Comparison of ENCODE assay signal across 2 cellular contexts in the genomic region with DNA sequence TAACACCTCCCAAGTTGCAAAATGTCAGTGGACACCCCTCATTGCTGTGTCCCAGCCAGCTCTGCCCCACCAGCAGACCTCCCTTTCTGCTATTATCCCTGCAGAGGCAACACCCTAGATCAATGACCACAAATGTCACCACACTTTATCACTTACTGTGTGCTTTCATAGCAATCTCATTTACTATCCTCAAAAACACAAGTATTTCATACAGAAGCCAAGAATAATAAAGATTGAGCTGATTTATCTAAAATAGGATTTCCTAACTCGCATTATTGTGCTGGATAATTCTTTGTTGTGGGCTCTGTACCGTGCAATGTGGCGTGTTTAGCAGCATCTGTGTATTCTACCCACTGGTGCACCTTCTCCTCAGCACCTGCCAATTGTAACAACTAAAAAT.
TF ChIP-seq lines count a peak whose summit lies in the region.

No MANE protein-coding gene starts in this region.

TF ChIP-seq in GM23338, 12 proteins besides CTCF, POLR2A, EP300 and RAD21 (continues in another document):
- TF ChIP-seq, protein P1, sequence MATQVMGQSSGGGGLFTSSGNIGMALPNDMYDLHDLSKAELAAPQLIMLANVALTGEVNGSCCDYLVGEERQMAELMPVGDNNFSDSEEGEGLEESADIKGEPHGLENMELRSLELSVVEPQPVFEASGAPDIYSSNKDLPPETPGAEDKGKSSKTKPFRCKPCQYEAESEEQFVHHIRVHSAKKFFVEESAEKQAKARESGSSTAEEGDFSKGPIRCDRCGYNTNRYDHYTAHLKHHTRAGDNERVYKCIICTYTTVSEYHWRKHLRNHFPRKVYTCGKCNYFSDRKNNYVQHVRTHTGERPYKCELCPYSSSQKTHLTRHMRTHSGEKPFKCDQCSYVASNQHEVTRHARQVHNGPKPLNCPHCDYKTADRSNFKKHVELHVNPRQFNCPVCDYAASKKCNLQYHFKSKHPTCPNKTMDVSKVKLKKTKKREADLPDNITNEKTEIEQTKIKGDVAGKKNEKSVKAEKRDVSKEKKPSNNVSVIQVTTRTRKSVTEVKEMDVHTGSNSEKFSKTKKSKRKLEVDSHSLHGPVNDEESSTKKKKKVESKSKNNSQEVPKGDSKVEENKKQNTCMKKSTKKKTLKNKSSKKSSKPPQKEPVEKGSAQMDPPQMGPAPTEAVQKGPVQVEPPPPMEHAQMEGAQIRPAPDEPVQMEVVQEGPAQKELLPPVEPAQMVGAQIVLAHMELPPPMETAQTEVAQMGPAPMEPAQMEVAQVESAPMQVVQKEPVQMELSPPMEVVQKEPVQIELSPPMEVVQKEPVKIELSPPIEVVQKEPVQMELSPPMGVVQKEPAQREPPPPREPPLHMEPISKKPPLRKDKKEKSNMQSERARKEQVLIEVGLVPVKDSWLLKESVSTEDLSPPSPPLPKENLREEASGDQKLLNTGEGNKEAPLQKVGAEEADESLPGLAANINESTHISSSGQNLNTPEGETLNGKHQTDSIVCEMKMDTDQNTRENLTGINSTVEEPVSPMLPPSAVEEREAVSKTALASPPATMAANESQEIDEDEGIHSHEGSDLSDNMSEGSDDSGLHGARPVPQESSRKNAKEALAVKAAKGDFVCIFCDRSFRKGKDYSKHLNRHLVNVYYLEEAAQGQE (IDR thresholded peaks at IDR 0.05; ENCODE audit: unreplicated experiment): no peak
- TF ChIP-seq, protein P2, sequence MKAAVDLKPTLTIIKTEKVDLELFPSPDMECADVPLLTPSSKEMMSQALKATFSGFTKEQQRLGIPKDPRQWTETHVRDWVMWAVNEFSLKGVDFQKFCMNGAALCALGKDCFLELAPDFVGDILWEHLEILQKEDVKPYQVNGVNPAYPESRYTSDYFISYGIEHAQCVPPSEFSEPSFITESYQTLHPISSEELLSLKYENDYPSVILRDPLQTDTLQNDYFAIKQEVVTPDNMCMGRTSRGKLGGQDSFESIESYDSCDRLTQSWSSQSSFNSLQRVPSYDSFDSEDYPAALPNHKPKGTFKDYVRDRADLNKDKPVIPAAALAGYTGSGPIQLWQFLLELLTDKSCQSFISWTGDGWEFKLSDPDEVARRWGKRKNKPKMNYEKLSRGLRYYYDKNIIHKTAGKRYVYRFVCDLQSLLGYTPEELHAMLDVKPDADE (IDR thresholded peaks at IDR 0.05): no peak
- no peak for TF ChIP-seq CREB1 (CRISPR knock-in tag; IDR thresholded peaks at IDR 0.05; ENCODE audit: low read depth)
- no peak for TF ChIP-seq ZNF462 (CRISPR knock-in tag; IDR thresholded peaks at IDR 0.05)
- TF ChIP-seq ZNF331 (CRISPR knock-in tag; IDR thresholded peaks at IDR 0.05; ENCODE audit: low read depth): no peak
- no peak for TF ChIP-seq POLR2AphosphoS5 (IDR thresholded peaks at IDR 0.05; ENCODE audit: low read depth)
- no peak for TF ChIP-seq ZNF114 (CRISPR knock-in tag; IDR thresholded peaks at IDR 0.05)
- TF ChIP-seq NANOG (IDR thresholded peaks at IDR 0.05; ENCODE audit: borderline replicate concordance): no peak
- TF ChIP-seq JUNB (IDR thresholded peaks at IDR 0.05; ENCODE audit: unreplicated experiment): no peak
- no peak for TF ChIP-seq EZH2 (IDR thresholded peaks at IDR 0.05; ENCODE audit: low read depth, unreplicated experiment)

TF ChIP-seq in endothelial cell of umbilical vein, 7 proteins besides CTCF, POLR2A, EP300 and RAD21:
- no peak for TF ChIP-seq POLR2AphosphoS5 (IDR thresholded peaks at IDR 0.05; ENCODE audit: insufficient read depth, low read depth, low read length)
- no peak for TF ChIP-seq FOS (IDR thresholded peaks at IDR 0.05; ENCODE audit: borderline replicate concordance, insufficient read depth, low read length)
- TF ChIP-seq GATA2 (IDR thresholded peaks at IDR 0.05; ENCODE audit: insufficient read depth, insufficient read length, low read depth, low read length): no peak
- TF ChIP-seq, protein P3, sequence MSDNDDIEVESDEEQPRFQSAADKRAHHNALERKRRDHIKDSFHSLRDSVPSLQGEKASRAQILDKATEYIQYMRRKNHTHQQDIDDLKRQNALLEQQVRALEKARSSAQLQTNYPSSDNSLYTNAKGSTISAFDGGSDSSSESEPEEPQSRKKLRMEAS (IDR thresholded peaks at IDR 0.05; ENCODE audit: insufficient read depth, insufficient read length): no peak
- no peak for TF ChIP-seq MYC (IDR thresholded peaks at IDR 0.05; ENCODE audit: low read depth, low read length)
- TF ChIP-seq EZH2 (IDR thresholded peaks at IDR 0.05; ENCODE audit: borderline replicate concordance, low read depth, low read length, severe bottlenecking): no peak
- no peak for TF ChIP-seq JUN (IDR thresholded peaks at IDR 0.05; ENCODE audit: borderline replicate concordance, insufficient read depth, insufficient read length, low read depth)
TF ChIP-seq in endothelial cell of umbilical vein: peak in this region for 0.
